ENCODE assay signal across 8 cellular contexts in the genomic region with DNA sequence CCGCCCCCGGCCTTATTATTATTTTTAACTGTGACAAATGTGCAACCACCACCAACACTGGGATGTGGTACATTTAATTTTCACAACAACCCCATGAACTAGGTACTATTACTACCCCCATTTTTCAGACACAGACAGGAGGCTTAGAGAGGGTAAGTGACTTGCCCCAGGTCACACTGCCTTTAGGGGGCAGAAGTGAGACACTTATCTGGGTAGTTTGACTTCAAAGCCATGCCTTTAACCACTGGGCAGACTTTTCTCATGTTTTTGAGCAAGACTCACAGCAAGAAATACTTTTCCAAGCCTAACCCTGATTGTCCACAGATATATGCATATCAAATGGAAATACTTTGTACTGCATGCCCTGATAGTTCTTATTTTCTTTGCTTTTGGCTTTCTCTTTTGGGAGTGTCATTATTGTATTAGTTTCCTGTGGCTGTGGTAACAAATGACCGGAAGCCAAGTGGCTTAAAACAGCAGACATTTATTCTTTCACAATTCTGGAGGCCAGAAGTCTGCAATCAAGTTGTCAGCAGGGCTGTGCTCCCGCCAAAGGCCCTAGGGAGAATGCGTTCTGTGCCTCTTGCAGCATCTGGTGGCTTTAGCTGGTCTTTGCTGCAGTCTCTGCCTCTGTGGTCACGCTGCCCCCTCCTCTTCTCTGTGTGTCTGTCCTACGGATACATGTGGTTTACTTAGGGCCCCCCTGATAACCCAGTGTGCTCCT.
A peak's percentile ranks its signal among the peaks of the same experiment; 100 is the strongest.
DNase-seq lines count a peak whose midpoint lies in the region; ATAC-seq and TF ChIP-seq lines count a peak whose summit lies in the region.
"Had no signal": no experiment of that assay in that cellular context is flagged by ENCODE, and none has a peak within 500 bp of the region (broad histone marks: within the 10 kb centered on the region; RNA-seq: fewer than 3 reads in every experiment).

No MANE protein-coding gene starts in this region.

- no peak for TF ChIP-seq EP300 in transverse colon (IDR thresholded peaks at IDR 0.05; ENCODE audit: low read depth)

- H3K9me3 ChIP-seq in mesenchymal stem cell (ENCODE audit: control insufficient read depth, low read length) (peaks cover 12% of the 10 kb centered on the region), esophagus squamous epithelium (peaks cover 0 to 14% (median 5%) of the 10 kb centered on the region in 3 donors), tibial artery (peaks cover 0 to 14% (median 11%) of the 10 kb centered on the region in 3 donors), transverse colon (no peaks in the 10 kb centered on the region)

- no peak overlapping the region for H3K23ac ChIP-seq in mesenchymal stem cell (ENCODE audit: low read length in 2 of 2)

- H3K27ac ChIP-seq in VCaP, result no peak overlapping the region
- H3K27ac ChIP-seq in mesenchymal stem cell (ENCODE audit: low read length, poor library complexity, severe bottlenecking), result no peak overlapping the region
- no peak overlapping the region for H3K27ac ChIP-seq in esophagus squamous epithelium
- H3K27ac ChIP-seq in tibial artery, result no peak overlapping the region
- no peak overlapping the region for H3K27ac ChIP-seq in transverse colon

- H3K4me1 ChIP-seq in mesenchymal stem cell (ENCODE audit: control insufficient read depth, insufficient read depth, low read depth, low read length) (no peaks in the 10 kb centered on the region), esophagus squamous epithelium (peaks cover 0 to 5% (median 0%) of the 10 kb centered on the region in 3 donors), tibial artery (no peaks in the 10 kb centered on the region), transverse colon (no peaks in the 10 kb centered on the region)

- no peak overlapping the region for H3K18ac ChIP-seq in mesenchymal stem cell (ENCODE audit: low read depth in 1 of 2, low read length in 2 of 2)

- H2BK15ac ChIP-seq in mesenchymal stem cell (ENCODE audit: low read depth, poor library complexity, severe bottlenecking), result no peak overlapping the region

- no peak overlapping the region for H2BK12ac ChIP-seq in mesenchymal stem cell (ENCODE audit: low read length in 2 of 2)

- H2BK5ac ChIP-seq in mesenchymal stem cell (ENCODE audit: low read depth, low read length, poor library complexity, severe bottlenecking), result no peak overlapping the region

- TF ChIP-seq CTCF in GM13976 (IDR thresholded peaks at IDR 0.05; ENCODE audit: borderline replicate concordance, control extremely low read depth, extremely low read depth, insufficient read depth, missing control alignments), result peak; percentile 24
- peak; percentile 61 for TF ChIP-seq CTCF in VCaP (conservative IDR thresholded peaks at IDR 0.05)
- TF ChIP-seq CTCF in esophagus squamous epithelium (IDR thresholded peaks at IDR 0.05), result peak in 2 of 6 experiments; percentile 16 to 53
- no peak for TF ChIP-seq CTCF in tibial artery (IDR thresholded peaks at IDR 0.05)
- TF ChIP-seq CTCF in transverse colon (IDR thresholded peaks at IDR 0.05), result peak in 1 of 5 experiments; percentile 24

- no peak overlapping the region for H3K9ac ChIP-seq in mesenchymal stem cell (ENCODE audit: low read length)

- H2AFZ ChIP-seq in mesenchymal stem cell (ENCODE audit: low read depth, low read length), result no peak overlapping the region

- H3K36me3 ChIP-seq in mesenchymal stem cell (ENCODE audit: control insufficient read depth in 1 of 2, insufficient read depth in 2 of 2, low read depth in 1 of 2, low read length in 2 of 2) (no peaks in the 10 kb centered on the region), esophagus squamous epithelium (no peaks in the 10 kb centered on the region), tibial artery (peaks cover 0 to 5% (median 0%) of the 10 kb centered on the region in 3 donors), transverse colon (no peaks in the 10 kb centered on the region)

- no peak overlapping the region for H3K4me3 ChIP-seq in mesenchymal stem cell (ENCODE audit: insufficient read depth in 1 of 2, low read depth in 1 of 2, low read length in 2 of 2)
- H3K4me3 ChIP-seq in esophagus squamous epithelium, result no peak overlapping the region
- H3K4me3 ChIP-seq in tibial artery, result no peak overlapping the region
- no peak overlapping the region for H3K4me3 ChIP-seq in transverse colon

- H4K8ac ChIP-seq in mesenchymal stem cell (ENCODE audit: low read length), result no peak overlapping the region

- H3K4me2 ChIP-seq in mesenchymal stem cell (ENCODE audit: low read length, poor library complexity, severe bottlenecking), result no peak overlapping the region

- intact Hi-C loops in esophagus squamous epithelium (cut with DNase I), result no loop called here
- intact Hi-C loops in tibial artery (cut with DNase I; ENCODE audit: low total_unique reads), result no loop called here
- intact Hi-C loops in transverse colon (cut with DNase I; ENCODE audit: low total_unique reads), result no loop called here

- H3K79me1 ChIP-seq in mesenchymal stem cell (replicated peaks; ENCODE audit: low read length, poor library complexity, severe bottlenecking), result no peaks in the 10 kb centered on the region

- H3K4ac ChIP-seq in mesenchymal stem cell (ENCODE audit: low read depth in 1 of 2, low read length in 2 of 2), result no peak overlapping the region

- TF ChIP-seq POLR2A in esophagus squamous epithelium (IDR thresholded peaks at IDR 0.05) (no peak), transverse colon (IDR thresholded peaks at IDR 0.05) (no peak)

- H2BK120ac ChIP-seq in mesenchymal stem cell (ENCODE audit: low read depth, low read length), result no peak overlapping the region

- H4K91ac ChIP-seq in mesenchymal stem cell (ENCODE audit: low read length), result no peak overlapping the region

- no peak for DNase-seq in GM13976 (ENCODE audit: low spot score)
- DNase-seq in mesenchymal stem cell, result peak; percentile 10
- DNase-seq in esophagus squamous epithelium (lab: John Stamatoyannopoulos, UW), result no peak
- no peak for DNase-seq in tibial artery
- DNase-seq in transverse colon, result no peak
- DNase-seq: activated T-cell treated with anti-CD3 and anti-CD28 coated beads, Interleukin-2, amount 50 U/mL, for 24 hours had no signal

- H3K27me3 ChIP-seq in mesenchymal stem cell (ENCODE audit: control insufficient read depth in 1 of 2, insufficient read depth in 1 of 2, low read length in 2 of 2) (peaks cover 21 to 33% of the 10 kb centered on the region in 2 experiments), esophagus squamous epithelium (no peaks in the 10 kb centered on the region), tibial artery (no peaks in the 10 kb centered on the region), transverse colon (no peaks in the 10 kb centered on the region)

- no peak overlapping the region for H2AK5ac ChIP-seq in mesenchymal stem cell (ENCODE audit: low read length, severe bottlenecking)

- in situ Hi-C loops in GM13976 (cut with MboI; ENCODE audit: low sequenced_read_pairs, unreplicated experiment) (no loop called here), transverse colon (cut with MboI; ENCODE audit: low pct_ligation_motif_present in 1 of 4, low pct_unique_long_range_greater_than_20kb in 1 of 4, low sequenced_read_pairs in 3 of 4) (no loop called here)

- WGBS in mesenchymal stem cell, result 76% methylated on average over 7 of the region's 7 CpGs
- WGBS in esophagus squamous epithelium, 2 donors, result 61 to 78% methylated on average over 7 of the region's 7 CpGs
- 20 to 64% methylated on average over 1 to 7 of the region's 7 CpGs for WGBS in transverse colon (ENCODE audit: low coverage in 1 of 2), 2 donors

- no peak overlapping the region for H3K14ac ChIP-seq in mesenchymal stem cell (ENCODE audit: low read length in 2 of 2)

- ATAC-seq in HG03342 (IDR thresholded peaks at IDR 0.05; ENCODE audit: unreplicated experiment), result peak; percentile 44

Comparison
In these comparisons a context has a peak if more than half of its experiments do, and no peak if none do; other contexts are left out.
1. CTCF ChIP-seq: peak in GM13976 (single experiment) and VCaP (single experiment); none in tibial artery (0 of 2).